In the genomic region with DNA sequence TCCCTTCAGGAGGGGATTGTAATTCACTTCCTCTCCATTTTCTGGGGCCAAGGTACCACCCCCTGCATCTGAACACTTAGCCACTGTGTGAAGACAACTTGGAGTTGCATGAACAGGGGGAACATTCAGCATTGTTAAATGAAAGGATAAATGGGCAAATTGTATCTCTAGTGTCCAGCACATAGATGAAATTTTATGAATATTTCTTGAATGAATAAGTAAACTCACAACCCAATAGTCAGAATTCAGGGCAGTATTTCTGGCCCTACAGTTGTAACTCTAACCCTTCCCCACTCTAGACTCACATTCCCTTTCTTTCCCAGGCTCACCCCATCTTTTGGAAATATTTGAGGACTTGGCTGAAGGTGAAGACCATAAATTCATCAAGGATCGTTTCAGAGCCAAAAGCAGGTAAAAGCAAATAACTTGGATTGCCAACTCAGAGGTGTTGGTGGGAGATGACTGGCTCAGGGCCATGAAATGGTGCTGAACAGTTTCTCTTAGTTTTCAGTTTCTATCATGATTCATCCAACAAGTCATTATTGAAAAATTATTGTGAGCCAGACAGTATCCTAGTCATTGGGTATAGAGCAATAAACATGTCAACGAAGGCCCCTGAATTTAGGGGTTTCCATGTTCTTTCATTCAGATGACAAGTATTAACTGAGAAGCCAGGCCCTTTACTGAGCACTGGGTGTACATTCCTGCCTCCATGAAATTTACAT, we compare ENCODE assay signal across 1 cellular context.
TF ChIP-seq lines count a peak whose summit lies in the region.

No MANE protein-coding gene starts in this region.

TF ChIP-seq in HCT116, 20 proteins besides CTCF, POLR2A, EP300 and RAD21:
- no peak for TF ChIP-seq EZH2phosphoT487 (IDR thresholded peaks at IDR 0.05; ENCODE audit: borderline replicate concordance)
- TF ChIP-seq YY1 (IDR thresholded peaks at IDR 0.05; ENCODE audit: extremely low read depth, insufficient replicate concordance, low read depth, low read length), result no peak
- no peak for TF ChIP-seq POLR2AphosphoS5 (IDR thresholded peaks at IDR 0.05; ENCODE audit: low read depth, low read length)
- TF ChIP-seq TCF7L2 (IDR thresholded peaks at IDR 0.05; ENCODE audit: borderline replicate concordance, extremely low read depth, insufficient read depth, insufficient read length), result no peak
- no peak for TF ChIP-seq SIN3A (IDR thresholded peaks at IDR 0.05; ENCODE audit: low read depth)
- no peak for TF ChIP-seq ZFX (IDR thresholded peaks at IDR 0.05)
- TF ChIP-seq CBX3 (IDR thresholded peaks at IDR 0.05; ENCODE audit: low read depth), result no peak
- no peak for TF ChIP-seq JUND (IDR thresholded peaks at IDR 0.05)
- TF ChIP-seq, protein P1, sequence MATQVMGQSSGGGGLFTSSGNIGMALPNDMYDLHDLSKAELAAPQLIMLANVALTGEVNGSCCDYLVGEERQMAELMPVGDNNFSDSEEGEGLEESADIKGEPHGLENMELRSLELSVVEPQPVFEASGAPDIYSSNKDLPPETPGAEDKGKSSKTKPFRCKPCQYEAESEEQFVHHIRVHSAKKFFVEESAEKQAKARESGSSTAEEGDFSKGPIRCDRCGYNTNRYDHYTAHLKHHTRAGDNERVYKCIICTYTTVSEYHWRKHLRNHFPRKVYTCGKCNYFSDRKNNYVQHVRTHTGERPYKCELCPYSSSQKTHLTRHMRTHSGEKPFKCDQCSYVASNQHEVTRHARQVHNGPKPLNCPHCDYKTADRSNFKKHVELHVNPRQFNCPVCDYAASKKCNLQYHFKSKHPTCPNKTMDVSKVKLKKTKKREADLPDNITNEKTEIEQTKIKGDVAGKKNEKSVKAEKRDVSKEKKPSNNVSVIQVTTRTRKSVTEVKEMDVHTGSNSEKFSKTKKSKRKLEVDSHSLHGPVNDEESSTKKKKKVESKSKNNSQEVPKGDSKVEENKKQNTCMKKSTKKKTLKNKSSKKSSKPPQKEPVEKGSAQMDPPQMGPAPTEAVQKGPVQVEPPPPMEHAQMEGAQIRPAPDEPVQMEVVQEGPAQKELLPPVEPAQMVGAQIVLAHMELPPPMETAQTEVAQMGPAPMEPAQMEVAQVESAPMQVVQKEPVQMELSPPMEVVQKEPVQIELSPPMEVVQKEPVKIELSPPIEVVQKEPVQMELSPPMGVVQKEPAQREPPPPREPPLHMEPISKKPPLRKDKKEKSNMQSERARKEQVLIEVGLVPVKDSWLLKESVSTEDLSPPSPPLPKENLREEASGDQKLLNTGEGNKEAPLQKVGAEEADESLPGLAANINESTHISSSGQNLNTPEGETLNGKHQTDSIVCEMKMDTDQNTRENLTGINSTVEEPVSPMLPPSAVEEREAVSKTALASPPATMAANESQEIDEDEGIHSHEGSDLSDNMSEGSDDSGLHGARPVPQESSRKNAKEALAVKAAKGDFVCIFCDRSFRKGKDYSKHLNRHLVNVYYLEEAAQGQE (IDR thresholded peaks at IDR 0.05; ENCODE audit: low read depth), result no peak
- no peak for TF ChIP-seq EZH2 (IDR thresholded peaks at IDR 0.05)
- TF ChIP-seq, protein P2, sequence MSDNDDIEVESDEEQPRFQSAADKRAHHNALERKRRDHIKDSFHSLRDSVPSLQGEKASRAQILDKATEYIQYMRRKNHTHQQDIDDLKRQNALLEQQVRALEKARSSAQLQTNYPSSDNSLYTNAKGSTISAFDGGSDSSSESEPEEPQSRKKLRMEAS (IDR thresholded peaks at IDR 0.05), result no peak
- no peak for TF ChIP-seq EGR1 (IDR thresholded peaks at IDR 0.05; ENCODE audit: low read depth)
- no peak for TF ChIP-seq SRF (IDR thresholded peaks at IDR 0.05; ENCODE audit: low read depth)
- no peak for TF ChIP-seq ELF1 (IDR thresholded peaks at IDR 0.05; ENCODE audit: borderline replicate concordance, low read depth)
- no peak for TF ChIP-seq CEBPB (IDR thresholded peaks at IDR 0.05; ENCODE audit: low read depth)
- TF ChIP-seq, protein P3, sequence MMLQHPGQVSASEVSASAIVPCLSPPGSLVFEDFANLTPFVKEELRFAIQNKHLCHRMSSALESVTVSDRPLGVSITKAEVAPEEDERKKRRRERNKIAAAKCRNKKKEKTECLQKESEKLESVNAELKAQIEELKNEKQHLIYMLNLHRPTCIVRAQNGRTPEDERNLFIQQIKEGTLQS (IDR thresholded peaks at IDR 0.05), result no peak
- TF ChIP-seq, protein P4, sequence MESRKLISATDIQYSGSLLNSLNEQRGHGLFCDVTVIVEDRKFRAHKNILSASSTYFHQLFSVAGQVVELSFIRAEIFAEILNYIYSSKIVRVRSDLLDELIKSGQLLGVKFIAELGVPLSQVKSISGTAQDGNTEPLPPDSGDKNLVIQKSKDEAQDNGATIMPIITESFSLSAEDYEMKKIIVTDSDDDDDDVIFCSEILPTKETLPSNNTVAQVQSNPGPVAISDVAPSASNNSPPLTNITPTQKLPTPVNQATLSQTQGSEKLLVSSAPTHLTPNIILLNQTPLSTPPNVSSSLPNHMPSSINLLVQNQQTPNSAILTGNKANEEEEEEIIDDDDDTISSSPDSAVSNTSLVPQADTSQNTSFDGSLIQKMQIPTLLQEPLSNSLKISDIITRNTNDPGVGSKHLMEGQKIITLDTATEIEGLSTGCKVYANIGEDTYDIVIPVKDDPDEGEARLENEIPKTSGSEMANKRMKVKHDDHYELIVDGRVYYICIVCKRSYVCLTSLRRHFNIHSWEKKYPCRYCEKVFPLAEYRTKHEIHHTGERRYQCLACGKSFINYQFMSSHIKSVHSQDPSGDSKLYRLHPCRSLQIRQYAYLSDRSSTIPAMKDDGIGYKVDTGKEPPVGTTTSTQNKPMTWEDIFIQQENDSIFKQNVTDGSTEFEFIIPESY (IDR thresholded peaks at IDR 0.05; ENCODE audit: extremely low read depth, insufficient replicate concordance, low read length), result no peak
- TF ChIP-seq ZNF274 (IDR thresholded peaks at IDR 0.05; ENCODE audit: low read depth, low read length), result no peak
- no peak for TF ChIP-seq FOSL1 (IDR thresholded peaks at IDR 0.05; ENCODE audit: low read depth)
- no peak for TF ChIP-seq SP1 (IDR thresholded peaks at IDR 0.05; ENCODE audit: low read depth)
TF ChIP-seq in HCT116: peak in this region for 0.
